8 cellular contexts compared by ENCODE assay signal in genomic region chr19:8209111-8209964, GRCh38. TPM values are rescaled to one million over a fixed set of nuclear protein-coding genes. Genes with fewer than 3 reads are reported as not detected.
DNase-seq lines count a peak whose midpoint lies in the region; ATAC-seq and TF ChIP-seq lines count a peak whose summit lies in the region.

Gene CERS4 (plus strand): TSS chr19:8209370. CDS start chr19:8251077, 41,707 bp downstream.

- TF ChIP-seq CTCF in AG10803 (conservative IDR thresholded peaks at IDR 0.05; ENCODE audit: low read length), result no peak

- ATAC-seq in GM19023 (IDR thresholded peaks at IDR 0.05; ENCODE audit: unreplicated experiment) (peak; percentile 74), HG03196 (IDR thresholded peaks at IDR 0.05; ENCODE audit: unreplicated experiment) (peak; percentile 60)

- peak within 1 kb of the TSS; percentile 98 for H3K27ac ChIP-seq in substantia nigra (ENCODE audit: low read depth, low read length, poor library complexity, severe bottlenecking)

- TF ChIP-seq POLR2A in Raji (IDR thresholded peaks at IDR 0.05; ENCODE audit: insufficient read depth, low read depth, low read length), result peak; percentile 67

- DNase-seq in AG10803 (ENCODE audit: low read depth) (no peak), glomerular endothelial cell (ENCODE audit: extremely low read depth, low read depth, low spot score) (no peak), occipital lobe (lab: John Stamatoyannopoulos, UW) (peak; percentile 82), substantia nigra (lab: John Stamatoyannopoulos, UW) (peak; percentile 33 to 96 (median 85))
- DNase-seq in activated naive CD4-positive, alpha-beta T cell treated with Interleukin-2 at 50 U/mL for 16 hours, result peak; percentile 82

- H3K4me3 ChIP-seq in AG10803 (ENCODE audit: low read length), result peak within 1 kb of the TSS; percentile 26

RNA-seq across cellular contexts. Expression of gene CERS4, which starts in this region (rescaled TPM):
- total RNA-seq in glomerular endothelial cell (29.0 and 29.3 TPM in 2 replicates), occipital lobe (50.7 TPM)

Comparison
In these comparisons a context has a peak if more than half of its experiments do, and no peak if none do; other contexts are left out.
1. DNase-seq: peak in activated naive CD4-positive, alpha-beta T cell treated with Interleukin-2 at 50 U/mL for 16 hours (single experiment), occipital lobe (single experiment) and substantia nigra (49 of 49); none in AG10803 (single experiment) and glomerular endothelial cell (single experiment).